ENCODE assay signal across 8 cellular contexts in the genomic region with DNA sequence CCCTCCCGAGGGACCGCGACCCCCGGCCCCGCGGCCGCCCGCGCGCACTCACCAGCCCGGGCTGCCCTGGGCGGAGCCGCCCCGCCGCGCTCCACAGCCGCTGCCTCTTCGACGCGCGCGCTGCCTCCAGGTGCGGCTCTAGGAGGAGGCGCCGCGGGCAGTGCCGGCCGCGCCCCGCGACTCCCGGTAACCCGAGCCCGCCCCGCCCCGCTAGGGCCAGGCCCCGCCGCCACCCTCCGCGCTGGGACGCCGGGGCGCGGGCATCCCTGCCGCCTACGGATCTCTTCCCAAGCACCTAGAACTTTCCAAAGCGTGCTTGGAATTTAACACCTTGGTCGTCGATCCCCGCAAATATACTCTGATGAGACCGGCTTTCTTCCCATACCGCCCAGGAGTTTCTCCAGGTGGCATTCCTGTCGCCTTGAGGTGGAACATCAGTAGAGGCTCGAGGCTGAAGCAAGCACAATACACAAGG. TPM values are rescaled to one million over a fixed set of nuclear protein-coding genes. Genes with fewer than 3 reads are reported as not detected.
DNase-seq lines count a peak whose midpoint lies in the region; ATAC-seq lines count a peak whose summit lies in the region.

A gene with protein sequence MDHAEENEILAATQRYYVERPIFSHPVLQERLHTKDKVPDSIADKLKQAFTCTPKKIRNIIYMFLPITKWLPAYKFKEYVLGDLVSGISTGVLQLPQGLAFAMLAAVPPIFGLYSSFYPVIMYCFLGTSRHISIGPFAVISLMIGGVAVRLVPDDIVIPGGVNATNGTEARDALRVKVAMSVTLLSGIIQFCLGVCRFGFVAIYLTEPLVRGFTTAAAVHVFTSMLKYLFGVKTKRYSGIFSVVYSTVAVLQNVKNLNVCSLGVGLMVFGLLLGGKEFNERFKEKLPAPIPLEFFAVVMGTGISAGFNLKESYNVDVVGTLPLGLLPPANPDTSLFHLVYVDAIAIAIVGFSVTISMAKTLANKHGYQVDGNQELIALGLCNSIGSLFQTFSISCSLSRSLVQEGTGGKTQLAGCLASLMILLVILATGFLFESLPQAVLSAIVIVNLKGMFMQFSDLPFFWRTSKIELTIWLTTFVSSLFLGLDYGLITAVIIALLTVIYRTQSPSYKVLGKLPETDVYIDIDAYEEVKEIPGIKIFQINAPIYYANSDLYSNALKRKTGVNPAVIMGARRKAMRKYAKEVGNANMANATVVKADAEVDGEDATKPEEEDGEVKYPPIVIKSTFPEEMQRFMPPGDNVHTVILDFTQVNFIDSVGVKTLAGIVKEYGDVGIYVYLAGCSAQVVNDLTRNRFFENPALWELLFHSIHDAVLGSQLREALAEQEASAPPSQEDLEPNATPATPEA (minus strand): TSS at position 162 of the 475 bp plus-strand sequence. CDS start 24,693 bp downstream, outside the sequence.

- peak within 1 kb of the TSS; percentile 20 for H3K4me3 ChIP-seq in MG63

- ATAC-seq in activated naive CD8-positive, alpha-beta T cell treated with anti-CD3 and anti-CD28 coated beads, Interleukin-2, amount 50 U/mL, for 24 hours, result peak; percentile 50
- no peak for ATAC-seq in HG03342 (IDR thresholded peaks at IDR 0.05; ENCODE audit: unreplicated experiment)

- H3K27me3 ChIP-seq in MG63, result peaks cover 6% of the 10 kb centered on the region; the same call in 1 of the 2 replicates

- H3K9me3 ChIP-seq in MG63, result no peaks in the 10 kb centered on the region

- H3K9me3 Mint-ChIP-seq in T-helper 1 cell treated with Interleukin-12 subunit alpha and Interleukin-12 subunit beta and Interleukin-4 antibody, amounts not matched to agents 30 μg/mL and 1 μg/mL, for 36 hours, result peaks cover under 1% of the 10 kb centered on the region
- H3K9me3 Mint-ChIP-seq in activated naive CD8-positive, alpha-beta T cell treated with anti-CD3 and anti-CD28 coated beads, Interleukin-2, amount 50 U/mL, for 24 hours, result peaks cover under 1% of the 10 kb centered on the region
- H3K9me3 Mint-ChIP-seq in stimulated activated naive CD8-positive, alpha-beta T cell treated with anti-CD3 and anti-CD28 coated beads, Interleukin-15, Interleukin-2, amounts not matched to agents 100 ng/mL and 50 ng/mL, for 24 hours, result peaks cover under 1% of the 10 kb centered on the region

- peaks cover 81% of the 10 kb centered on the region for H3K27me3 Mint-ChIP-seq in T-helper 1 cell treated with Interleukin-12 subunit alpha and Interleukin-12 subunit beta and Interleukin-4 antibody, amounts not matched to agents 30 μg/mL and 1 μg/mL, for 36 hours (ENCODE audit: low read depth)
- peaks cover 71% of the 10 kb centered on the region for H3K27me3 Mint-ChIP-seq in activated naive CD8-positive, alpha-beta T cell treated with anti-CD3 and anti-CD28 coated beads, Interleukin-2, amount 50 U/mL, for 24 hours
- H3K27me3 Mint-ChIP-seq in stimulated activated naive CD8-positive, alpha-beta T cell treated with anti-CD3 and anti-CD28 coated beads, Interleukin-15, Interleukin-2, amounts not matched to agents 100 ng/mL and 50 ng/mL, for 24 hours, result peaks cover 73% of the 10 kb centered on the region

- H3K4me1 Mint-ChIP-seq in T-helper 1 cell treated with Interleukin-12 subunit alpha and Interleukin-12 subunit beta and Interleukin-4 antibody, amounts not matched to agents 30 μg/mL and 1 μg/mL, for 36 hours (ENCODE audit: low read depth), result peaks cover 2% of the 10 kb centered on the region
- peaks cover 15% of the 10 kb centered on the region for H3K4me1 Mint-ChIP-seq in activated naive CD8-positive, alpha-beta T cell treated with anti-CD3 and anti-CD28 coated beads, Interleukin-2, amount 50 U/mL, for 24 hours
- H3K4me1 Mint-ChIP-seq in stimulated activated naive CD8-positive, alpha-beta T cell treated with anti-CD3 and anti-CD28 coated beads, Interleukin-15, Interleukin-2, amounts not matched to agents 100 ng/mL and 50 ng/mL, for 24 hours (ENCODE audit: low read depth), result peaks cover 14% of the 10 kb centered on the region

- DNase-seq in T-helper 1 cell, result no peak
- DNase-seq in MG63, result peak; percentile 30
- DNase-seq in activated naive CD8-positive, alpha-beta T cell treated with anti-CD3 and anti-CD28 coated beads, Interleukin-2, amount 50 U/mL, for 24 hours, result peak; percentile 7
- peak; percentile 80 for DNase-seq in iPS-NIHi7 (ENCODE audit: extremely low spot score)
- no peak for DNase-seq in NOMO-1 treated with dmso at 0.1 percent for 144 hours (lab: John Stamatoyannopoulos, UW; ENCODE audit: unreplicated experiment)

- no peaks in the 10 kb centered on the region for H3K36me3 ChIP-seq in MG63

- no peaks in the 10 kb centered on the region for H3K36me3 Mint-ChIP-seq in T-helper 1 cell treated with Interleukin-12 subunit alpha and Interleukin-12 subunit beta and Interleukin-4 antibody, amounts not matched to agents 30 μg/mL and 1 μg/mL, for 36 hours (ENCODE audit: low read depth)
- H3K36me3 Mint-ChIP-seq in activated naive CD8-positive, alpha-beta T cell treated with anti-CD3 and anti-CD28 coated beads, Interleukin-2, amount 50 U/mL, for 24 hours (ENCODE audit: low read depth), result no peaks in the 10 kb centered on the region
- H3K36me3 Mint-ChIP-seq in stimulated activated naive CD8-positive, alpha-beta T cell treated with anti-CD3 and anti-CD28 coated beads, Interleukin-15, Interleukin-2, amounts not matched to agents 100 ng/mL and 50 ng/mL, for 24 hours (ENCODE audit: low read depth), result no peaks in the 10 kb centered on the region

- H3K4me3 Mint-ChIP-seq in T-helper 1 cell treated with Interleukin-12 subunit alpha and Interleukin-12 subunit beta and Interleukin-4 antibody, amounts not matched to agents 30 μg/mL and 1 μg/mL, for 36 hours, result peak within 1 kb of the TSS; percentile 60
- H3K4me3 Mint-ChIP-seq in activated naive CD8-positive, alpha-beta T cell treated with anti-CD3 and anti-CD28 coated beads, Interleukin-2, amount 50 U/mL, for 24 hours, result peak within 1 kb of the TSS; percentile 67
- H3K4me3 Mint-ChIP-seq in stimulated activated naive CD8-positive, alpha-beta T cell treated with anti-CD3 and anti-CD28 coated beads, Interleukin-15, Interleukin-2, amounts not matched to agents 100 ng/mL and 50 ng/mL, for 24 hours, result peak within 1 kb of the TSS; percentile 73

- no peak within 1 kb of the TSS for H3K27ac Mint-ChIP-seq in T-helper 1 cell treated with Interleukin-12 subunit alpha and Interleukin-12 subunit beta and Interleukin-4 antibody, amounts not matched to agents 30 μg/mL and 1 μg/mL, for 36 hours
- H3K27ac Mint-ChIP-seq in activated naive CD8-positive, alpha-beta T cell treated with anti-CD3 and anti-CD28 coated beads, Interleukin-2, amount 50 U/mL, for 24 hours, result no peak within 1 kb of the TSS
- H3K27ac Mint-ChIP-seq in stimulated activated naive CD8-positive, alpha-beta T cell treated with anti-CD3 and anti-CD28 coated beads, Interleukin-15, Interleukin-2, amounts not matched to agents 100 ng/mL and 50 ng/mL, for 24 hours, result no peak within 1 kb of the TSS

RNA-seq across cellular contexts. Expression of the gene that starts here (rescaled TPM):
- not detected in 2 replicates for total RNA-seq in MG63 (2014; rRNA removed; shearing (Covaris generic); ENCODE audit: low replicate concordance)

Comparison
In these comparisons a context has a peak if more than half of its experiments do, and no peak if none do; other contexts are left out.
1. Peak in DNase-seq and H3K4me3 ChIP-seq in MG63; RNA of the gene not detected or under 1 TPM.
2. DNase-seq: peak in activated naive CD8-positive, alpha-beta T cell treated with anti-CD3 and anti-CD28 coated beads, Interleukin-2, amount 50 U/mL, for 24 hours (single experiment) and iPS-NIHi7 (single experiment); none in T-helper 1 cell (0 of 5) and NOMO-1 treated with dmso at 0.1 percent for 144 hours (single experiment).
3. Peak in every context shown above with its lines, with median percentiles within 50 percentile points of each other: H3K4me3 Mint-ChIP-seq.